Comparison of ENCODE assay signal across 10 cellular contexts in genomic region chr11:3169952-3170755, GRCh38. TPM values are rescaled to one million over a fixed set of nuclear protein-coding genes. Genes with fewer than 3 reads are reported as not detected.
DNase-seq lines count a peak whose midpoint lies in the region; ATAC-seq, FAIRE-seq and TF ChIP-seq lines count a peak whose summit lies in the region.
"Had no signal": no experiment of that assay in that cellular context is flagged by ENCODE, and none has a peak within 500 bp of the region (broad histone marks: within the 10 kb centered on the region; RNA-seq: fewer than 3 reads in every experiment).

No MANE protein-coding gene starts in this region.

- no peak overlapping the region for H3K27ac Mint-ChIP-seq in CD4-positive, alpha-beta memory T cell
- no peak overlapping the region for H3K27ac Mint-ChIP-seq in endothelial cell (ENCODE audit: unreplicated experiment)

- no peak for TF ChIP-seq CTCF in NB4 (IDR thresholded peaks at IDR 0.05; ENCODE audit: low read depth, low read length)
- TF ChIP-seq CTCF in endothelial cell (IDR thresholded peaks at IDR 0.05; ENCODE audit: unreplicated experiment): no peak
- TF ChIP-seq CTCF in pancreas (IDR thresholded peaks at IDR 0.05): no peak

- H3K9me3 Mint-ChIP-seq in CD4-positive, alpha-beta memory T cell: peaks cover 0 to 4% (median 0%) of the 10 kb centered on the region in 8 donors
- H3K9me3 Mint-ChIP-seq in endothelial cell (ENCODE audit: unreplicated experiment): no peaks in the 10 kb centered on the region

- no peaks in the 10 kb centered on the region for H3K36me3 ChIP-seq in CD4-positive, alpha-beta memory T cell (ENCODE audit: insufficient read depth, low read length)
- H3K36me3 ChIP-seq in pancreas: no peaks in the 10 kb centered on the region
- H3K36me3 ChIP-seq: Peyer's patch had no signal

- TF ChIP-seq POLR2A in NB4 (IDR thresholded peaks at IDR 0.05; ENCODE audit: extremely low read depth, insufficient read length): no peak

- H3K4me1 ChIP-seq in CD4-positive, alpha-beta memory T cell (ENCODE audit: insufficient read depth, low read length): peaks cover 17% of the 10 kb centered on the region
- peaks cover 0 to 21% (median 10%) of the 10 kb centered on the region in 3 donors for H3K4me1 ChIP-seq in pancreas

- H3K27ac ChIP-seq in CD4-positive, alpha-beta memory T cell (ENCODE audit: low read depth, low read length): no peak overlapping the region
- no peak overlapping the region for H3K27ac ChIP-seq in pancreas

- WGBS in pancreas, 2 donors: 31 to 32% methylated on average over 20 of the region's 20 CpGs

- intact Hi-C loops in CD4-positive, alpha-beta memory T cell (cut with micrococcal nuclease): no loop called here
- intact Hi-C loops in pancreas (cut with DNase I): loop anchor here in 1 of 3 donors (10.0 kb wide), 1 partner anchor 55 kb away; no protein-coding TSS in a partner anchor

- no peak overlapping the region for H3K4me3 ChIP-seq in CD4-positive, alpha-beta memory T cell (ENCODE audit: low read length in 2 of 2)
- H3K4me3 ChIP-seq in NB4 (ENCODE audit: low read depth, low read length): peak overlapping the region; percentile 38
- peak overlapping the region in 2 of 4 donors; percentile 10 to 39 for H3K4me3 ChIP-seq in pancreas

- H3K4me3 Mint-ChIP-seq in CD4-positive, alpha-beta memory T cell: peak overlapping the region; percentile 12 to 85 (median 71)
- peak overlapping the region; percentile 21 for H3K4me3 Mint-ChIP-seq in endothelial cell (ENCODE audit: unreplicated experiment)

- no peaks in the 10 kb centered on the region for H3K27me3 ChIP-seq in CD4-positive, alpha-beta memory T cell (ENCODE audit: insufficient read depth, low read length)
- H3K27me3 ChIP-seq in pancreas: no peaks in the 10 kb centered on the region
- H3K27me3 ChIP-seq: Peyer's patch had no signal

- no peak for DNase-seq in CD4-positive, alpha-beta memory T cell
- DNase-seq in NB4 (ENCODE audit: low read depth) (no peak), endothelial cell (ENCODE audit: low spot score) (no peak), pancreas (peak in 3 of 6 donors; percentile 33 to 57 (median 56)), HT-29 (ENCODE audit: low spot score) (no peak), KG1 (lab: John Stamatoyannopoulos, UW) (no peak), left lobe of liver (ENCODE audit: low spot score) (no peak)

- CTCF ChIA-PET in CD4-positive, alpha-beta memory T cell (lab: Charles Lee; ENCODE audit: partially characterized antibody): no interaction called here

- POLR2A ChIA-PET in CD4-positive, alpha-beta memory T cell (lab: Charles Lee; ENCODE audit: partially characterized antibody): no interaction called here

- H3K9me3 ChIP-seq in CD4-positive, alpha-beta memory T cell (ENCODE audit: control insufficient read depth in 1 of 2, low read length in 2 of 2): no peaks in the 10 kb centered on the region
- no peaks in the 10 kb centered on the region for H3K9me3 ChIP-seq in pancreas
- H3K9me3 ChIP-seq: Peyer's patch had no signal

- no peak for FAIRE-seq in pancreas (lab: Jason Lieb, UNC)

- H3K36me3 Mint-ChIP-seq in CD4-positive, alpha-beta memory T cell: no peaks in the 10 kb centered on the region
- peaks cover 4% of the 10 kb centered on the region for H3K36me3 Mint-ChIP-seq in endothelial cell (ENCODE audit: low read depth, unreplicated experiment)

- peaks cover 6 to 19% (median 14%) of the 10 kb centered on the region in 4 donors for H3K4me1 Mint-ChIP-seq in CD4-positive, alpha-beta memory T cell
- H3K4me1 Mint-ChIP-seq in endothelial cell (ENCODE audit: unreplicated experiment): peaks cover 15% of the 10 kb centered on the region

- H3K27me3 Mint-ChIP-seq in CD4-positive, alpha-beta memory T cell: peaks cover 18 to 20% of the 10 kb centered on the region in 2 donors
- peaks cover 6% of the 10 kb centered on the region for H3K27me3 Mint-ChIP-seq in endothelial cell (ENCODE audit: unreplicated experiment)

- ATAC-seq in pancreas (peak; percentile 7 to 31 (median 28)), HG03196 (IDR thresholded peaks at IDR 0.05; ENCODE audit: unreplicated experiment) (no peak), left lobe of liver (no peak)

RNA-seq across cellular contexts. Expression of gene OSBPL5, which starts 5.0 kb away (rescaled TPM):
- total RNA-seq in CD4-positive, alpha-beta memory T cell: 1 to 10 TPM; 4.5 to 5.2 TPM
- 1 to 10 TPM in 1 of 2 donors, under 1 TPM in 1; 0.75 to 1.2 TPM for polyA plus RNA-seq in CD4-positive, alpha-beta memory T cell
- total RNA-seq in endothelial cell (ENCODE audit: unreplicated experiment): 55.2 TPM
- total RNA-seq in pancreas: 10 to 100 TPM in 4 of 6 donors, 1 to 10 TPM in 2; 9.8 to 16.7 (median 10.6) TPM
- 10 to 100 TPM; 12.6 to 14.9 TPM for polyA plus RNA-seq in pancreas
- total RNA-seq in HT-29 (2014; rRNA removed; shearing (Covaris generic)): 93.1 and 106 TPM in 2 replicates
- 3.6 TPM for total RNA-seq in left lobe of liver

RNA-seq across cellular contexts. Expression of gene MRGPRG, which starts 48.5 kb away (rescaled TPM):
- total RNA-seq in CD4-positive, alpha-beta memory T cell: not detected
- not detected for polyA plus RNA-seq in CD4-positive, alpha-beta memory T cell
- total RNA-seq in endothelial cell (ENCODE audit: unreplicated experiment) (not detected), pancreas (not detected), left lobe of liver (not detected)
- polyA plus RNA-seq in pancreas: not detected
- not detected in 2 replicates for total RNA-seq in HT-29 (2014; rRNA removed; shearing (Covaris generic))
- total RNA-seq: Peyer's patch had no signal
- polyA plus RNA-seq: adipose tissue had no signal

Comparison
In these comparisons a context has a peak if more than half of its experiments do, and no peak if none do; other contexts are left out.
1. ATAC-seq: peak in pancreas (4 of 4); none in HG03196 (single experiment) and left lobe of liver (single experiment).